Comparison of ENCODE assay signal across 8 cellular contexts in genomic region chr5:14595189-14595588, GRCh38. TPM values are rescaled to one million over a fixed set of nuclear protein-coding genes. Genes with fewer than 3 reads are reported as not detected.
DNase-seq lines count a peak whose midpoint lies in the region; ATAC-seq and TF ChIP-seq lines count a peak whose summit lies in the region.

No MANE protein-coding gene starts in this region.

- in situ Hi-C loops in brain microvascular endothelial cell (cut with HindIII; ENCODE audit: low pct_ligation_motif_present, low sequenced_read_pairs), result no loop called here

- H3K4me3 ChIP-seq in gastroesophageal sphincter (no peak overlapping the region), dorsolateral prefrontal cortex (no peak overlapping the region), brain microvascular endothelial cell (ENCODE audit: low read depth, low read length) (no peak overlapping the region), esophagus muscularis mucosa (no peak overlapping the region)

- intact Hi-C loops in dorsolateral prefrontal cortex (cut with DNase I), result no loop called here
- intact Hi-C loops in esophagus muscularis mucosa (cut with DNase I), result no loop called here

- H3K4me1 ChIP-seq in gastroesophageal sphincter (no peaks in the 10 kb centered on the region), esophagus muscularis mucosa (no peaks in the 10 kb centered on the region)

- DNase-seq in NOMO-1 (lab: John Stamatoyannopoulos, UW; ENCODE audit: unreplicated experiment in 2 of 2), result peak; percentile 85 to 98
- DNase-seq in dorsolateral prefrontal cortex, result no peak
- DNase-seq in brain microvascular endothelial cell, result no peak
- no peak for DNase-seq in esophagus muscularis mucosa (ENCODE audit: extremely low spot score)
- no peak for DNase-seq in NCI-H226

- TF ChIP-seq POLR2A in gastroesophageal sphincter (IDR thresholded peaks at IDR 0.05) (no peak), esophagus muscularis mucosa (IDR thresholded peaks at IDR 0.05; ENCODE audit: low read depth) (no peak)

- TF ChIP-seq EP300 in gastroesophageal sphincter (IDR thresholded peaks at IDR 0.05) (no peak), esophagus muscularis mucosa (IDR thresholded peaks at IDR 0.05) (no peak)

- ATAC-seq in GM18907 (IDR thresholded peaks at IDR 0.05; ENCODE audit: unreplicated experiment), result peak; percentile 76
- peak; percentile 81 for ATAC-seq in HG02678 (IDR thresholded peaks at IDR 0.05; ENCODE audit: unreplicated experiment)
- peak; percentile 64 for ATAC-seq in gastroesophageal sphincter

- 54 to 67% methylated on average over 3 of the region's 3 CpGs for WGBS in gastroesophageal sphincter (ENCODE audit: low coverage in 1 of 2), 2 donors
- WGBS in esophagus muscularis mucosa, result 68% methylated on average over 3 of the region's 3 CpGs

- peaks cover 5% of the 10 kb centered on the region for H3K27me3 ChIP-seq in gastroesophageal sphincter
- no peaks in the 10 kb centered on the region for H3K27me3 ChIP-seq in dorsolateral prefrontal cortex
- no peaks in the 10 kb centered on the region for H3K27me3 ChIP-seq in brain microvascular endothelial cell (replicated peaks)
- no peaks in the 10 kb centered on the region for H3K27me3 ChIP-seq in esophagus muscularis mucosa

- H3K9me3 ChIP-seq in gastroesophageal sphincter (no peaks in the 10 kb centered on the region), esophagus muscularis mucosa (no peaks in the 10 kb centered on the region)

- TF ChIP-seq CTCF in gastroesophageal sphincter (IDR thresholded peaks at IDR 0.05) (no peak), dorsolateral prefrontal cortex (IDR thresholded peaks at IDR 0.05 in 54 of 56, conservative IDR thresholded peaks at IDR 0.05 in 2 of 56; ENCODE audit: low read depth in 1 of 56, partially characterized antibody in 56 of 56) (no peak), brain microvascular endothelial cell (IDR thresholded peaks at IDR 0.05; ENCODE audit: low read depth, low read length, missing control alignments) (no peak), esophagus muscularis mucosa (IDR thresholded peaks at IDR 0.05) (no peak)

- H3K27ac ChIP-seq in gastroesophageal sphincter, result no peak overlapping the region
- H3K27ac ChIP-seq in dorsolateral prefrontal cortex, result peak overlapping the region in 9 of 59 donors; percentile 1 to 71 (median 35)
- no peak overlapping the region for H3K27ac ChIP-seq in brain microvascular endothelial cell
- H3K27ac ChIP-seq in esophagus muscularis mucosa (replicated peaks in 1 of 4), result peak overlapping the region in 1 of 4 donors; percentile 38

- H3K36me3 ChIP-seq in gastroesophageal sphincter (no peaks in the 10 kb centered on the region), brain microvascular endothelial cell (replicated peaks) (no peaks in the 10 kb centered on the region), esophagus muscularis mucosa (no peaks in the 10 kb centered on the region)

RNA-seq across cellular contexts. Expression of gene OTULINL, which starts 13.6 kb away (rescaled TPM):
- 10 to 100 TPM in 1 of 4 donors, 1 to 10 TPM in 3; 1.4 to 11.3 (median 5.1) TPM for total RNA-seq in gastroesophageal sphincter
- total RNA-seq in dorsolateral prefrontal cortex, result 10 to 100 TPM in 85 of 120 experiments, 1 to 10 TPM in 35; 4.8 to 22.8 (median 11.5) TPM
- total RNA-seq in esophagus muscularis mucosa, result 1 to 10 TPM; 2.6 to 7.1 (median 5.0) TPM

Comparison
In these comparisons a context has a peak if more than half of its experiments do, and no peak if none do; other contexts are left out.
1. DNase-seq: peak in NOMO-1 (2 of 2); none in dorsolateral prefrontal cortex (0 of 10), brain microvascular endothelial cell (single experiment), esophagus muscularis mucosa (single experiment) and NCI-H226 (single experiment).
2. Peak in every context shown above with its lines, with median percentiles within 50 percentile points of each other: ATAC-seq.